ENCODE assay signal across 8 cellular contexts in genomic region chr7:131522325-131522920, GRCh38. TPM values are rescaled to one million over a fixed set of nuclear protein-coding genes. Genes with fewer than 3 reads are reported as not detected.
DNase-seq lines count a peak whose midpoint lies in the region; ATAC-seq and TF ChIP-seq lines count a peak whose summit lies in the region.

No MANE protein-coding gene starts in this region.

- H3K27me3 Mint-ChIP-seq in chondrocyte (ENCODE audit: low read depth): no peaks in the 10 kb centered on the region

- DNase-seq in chondrocyte (ENCODE audit: low spot score) (peak; percentile 35), posterior vena cava (ENCODE audit: low spot score) (peak; percentile 25), 8988T (no peak), mesenteric fat pad (ENCODE audit: low spot score) (no peak), GM10248 (ENCODE audit: extremely low spot score) (no peak)

- no peak overlapping the region for H3K27ac Mint-ChIP-seq in chondrocyte (ENCODE audit: unreplicated experiment)

- peak overlapping the region; percentile 70 for H3K9ac ChIP-seq in KMS-11

- H3K36me3 ChIP-seq in KMS-11 (ENCODE audit: insufficient read depth): no peaks in the 10 kb centered on the region

- H3K4me3 Mint-ChIP-seq in chondrocyte (ENCODE audit: unreplicated experiment): no peak overlapping the region

- intact Hi-C loops in posterior vena cava (cut with DNase I): no loop called here

- H2AFZ ChIP-seq in KMS-11 (ENCODE audit: low read depth): peak overlapping the region; percentile 38

- H3K27me3 ChIP-seq in KMS-11 (ENCODE audit: insufficient read depth, low read depth): no peaks in the 10 kb centered on the region

- peaks cover 22% of the 10 kb centered on the region for H3K4me1 ChIP-seq in KMS-11 (ENCODE audit: low read depth, poor library complexity, severe bottlenecking)

- CTCF ChIA-PET in GM10248 (lab: Yijun Ruan, JAX): interaction anchor here (1.1 to 4.0 kb wide), 5 partner anchors 9 to 625 kb away, joined by 3 to 36 read pairs (median 4); no protein-coding TSS in a partner anchor

- no peaks in the 10 kb centered on the region for H3K36me3 Mint-ChIP-seq in chondrocyte (ENCODE audit: low read depth)

- no peaks in the 10 kb centered on the region for H3K9me3 Mint-ChIP-seq in chondrocyte (ENCODE audit: low read depth)

- no peaks in the 10 kb centered on the region for H4K20me1 ChIP-seq in KMS-11 (ENCODE audit: insufficient read depth)

- H3K4me1 Mint-ChIP-seq in chondrocyte (ENCODE audit: low read depth): peaks cover 43% of the 10 kb centered on the region

- H3K27ac ChIP-seq in KMS-11: peak overlapping the region; percentile 63

- ATAC-seq in GM19351 (IDR thresholded peaks at IDR 0.05; ENCODE audit: unreplicated experiment): peak; percentile 53
- ATAC-seq in HG02642 (IDR thresholded peaks at IDR 0.05; ENCODE audit: poor library complexity, unreplicated experiment): no peak

- peak overlapping the region; percentile 66 for H3K4me2 ChIP-seq in KMS-11

- TF ChIP-seq CTCF in KMS-11 (conservative IDR thresholded peaks at IDR 0.05; ENCODE audit: low read depth, low read length): no peak
- TF ChIP-seq CTCF in chondrocyte (IDR thresholded peaks at IDR 0.05): no peak
- no peak for TF ChIP-seq CTCF in GM10248 (IDR thresholded peaks at IDR 0.05; ENCODE audit: control extremely low read depth, extremely low read depth, low read depth, missing control alignments)

- H3K79me2 ChIP-seq in KMS-11 (ENCODE audit: insufficient read depth, low read depth): no peaks in the 10 kb centered on the region

- H3K4me3 ChIP-seq in KMS-11 (IDR thresholded peaks at IDR 0.05; ENCODE audit: insufficient read depth, low read depth, low read length): no peak overlapping the region

- POLR2A ChIA-PET in GM10248 (lab: Yijun Ruan, JAX): no interaction called here

RNA-seq across cellular contexts. Expression of gene PODXL, which starts 34.0 kb away (rescaled TPM):
- total RNA-seq in chondrocyte (11.9 to 14.5 TPM (median 14.0 TPM) in 3 replicates), posterior vena cava (10 to 100 TPM; 41.9 to 46.7 TPM), mesenteric fat pad (32.6 TPM)

Comparison
In these comparisons a context has a peak if more than half of its experiments do, and no peak if none do; other contexts are left out.
1. DNase-seq: peak in chondrocyte (single experiment) and posterior vena cava (single experiment); none in 8988T (single experiment), mesenteric fat pad (single experiment) and GM10248 (single experiment).